ENCODE assay signal across 30 cellular contexts in genomic region chr5:143216211-143216610, GRCh38.
A peak's percentile ranks its signal among the peaks of the same experiment; 100 is the strongest.
DNase-seq lines count a peak whose midpoint lies in the region; ATAC-seq, FAIRE-seq and TF ChIP-seq lines count a peak whose summit lies in the region.
"Had no signal": no experiment of that assay in that cellular context is flagged by ENCODE, and none has a peak within 500 bp of the region (broad histone marks: within the 10 kb centered on the region; RNA-seq: fewer than 3 reads in every experiment).

No MANE protein-coding gene starts in this region.

- H3K9me1 ChIP-seq in K562 (ENCODE audit: control insufficient read depth, insufficient read depth, low read length) = no peaks in the 10 kb centered on the region

- H3K36me3 Mint-ChIP-seq in MCF 10A (ENCODE audit: insufficient read depth, unreplicated experiment) = peaks cover 7% of the 10 kb centered on the region
- peaks cover 28% of the 10 kb centered on the region for H3K36me3 Mint-ChIP-seq in stimulated activated effector memory CD8-positive, alpha-beta T cell treated with anti-CD3 and anti-CD28 coated beads, Interleukin-12 subunit alpha, Interleukin-12 subunit beta, amount 100 ng/mL, for 72 hours

- ATAC-seq in HG03175 (IDR thresholded peaks at IDR 0.05; ENCODE audit: unreplicated experiment) (peak; percentile 37), K562 (no peak), HG03342 (IDR thresholded peaks at IDR 0.05; ENCODE audit: unreplicated experiment) (no peak)
- ATAC-seq in stimulated activated effector memory CD8-positive, alpha-beta T cell treated with anti-CD3 and anti-CD28 coated beads, Interleukin-12 subunit alpha, Interleukin-12 subunit beta, amount 100 ng/mL, for 72 hours = no peak
- ATAC-seq: A549, body of pancreas had no signal

- H4K20me1 ChIP-seq in mammary epithelial cell (ENCODE audit: insufficient read depth, low read length) (no peaks in the 10 kb centered on the region), K562 (replicated peaks; ENCODE audit: control insufficient read depth, insufficient read depth, low read length) (no peaks in the 10 kb centered on the region)

- BruUV-seq in MCF 10A (replicated peaks; lab: Mats Ljungman, UMichigan) = no TSS peak
- BruUV-seq in mammary epithelial cell (replicated peaks; lab: Mats Ljungman, UMichigan) = no TSS peak
- BruUV-seq in K562 (replicated peaks; lab: Mats Ljungman, UMichigan) = no TSS peak

- no peaks in the 10 kb centered on the region for H3K27me3 ChIP-seq in mammary epithelial cell (ENCODE audit: insufficient read depth, low read length)
- H3K27me3 ChIP-seq in K562 (ENCODE audit: control insufficient read depth in 2 of 2, insufficient read depth in 2 of 2, low read length in 2 of 2) = no peaks in the 10 kb centered on the region
- no peaks in the 10 kb centered on the region for H3K27me3 ChIP-seq in thyroid gland
- H3K27me3 ChIP-seq: adrenal gland, body of pancreas, sigmoid colon, tibial artery had no signal

- H3K4me1 Mint-ChIP-seq in MCF 10A (ENCODE audit: insufficient read depth, unreplicated experiment) = peaks cover 34% of the 10 kb centered on the region
- H3K4me1 Mint-ChIP-seq in stimulated activated effector memory CD8-positive, alpha-beta T cell treated with anti-CD3 and anti-CD28 coated beads, Interleukin-12 subunit alpha, Interleukin-12 subunit beta, amount 100 ng/mL, for 72 hours = peaks cover 79% of the 10 kb centered on the region

- DNase-seq in MCF 10A (ENCODE audit: unreplicated experiment) = no peak
- DNase-seq in mammary epithelial cell = no peak
- no peak for DNase-seq in K562 (ENCODE audit: extremely low read depth in 1 of 4, low spot score in 3 of 4)
- no peak for DNase-seq in stimulated activated effector memory CD8-positive, alpha-beta T cell treated with anti-CD3 and anti-CD28 coated beads, Interleukin-12 subunit alpha, Interleukin-12 subunit beta, amount 100 ng/mL, for 72 hours (ENCODE audit: low spot score in 2 of 2)
- DNase-seq in thyroid gland = no peak
- DNase-seq in AML-193 (lab: John Stamatoyannopoulos, UW) = no peak
- DNase-seq: activated CD4-positive, alpha-beta T cell treated with anti-CD3 and anti-CD28 coated beads for 48 hours; activated CD8-positive, alpha-beta memory T cell treated with anti-CD3 and anti-CD28 coated beads for 24 hours; activated naive CD4-positive, alpha-beta T cell; activated T-cell treated with anti-CD3 and anti-CD28 coated beads, Interleukin-2, amount 50 U/mL, for 1 hour; adrenal gland; body of pancreas; DMS53; left ventricle myocardium inferior; NCI-H146; NCI-H446 treated with DMSO at 0.1 percent for 48 hours; posterior cingulate gyrus; SHP77; sigmoid colon; stimulated activated CD4-positive, alpha-beta T cell treated with anti-CD3 and anti-CD28 coated beads, Interleukin-4, amount 100 ng/mL, for 4 hours; stimulated activated naive CD4-positive, alpha-beta T cell treated with Interleukin-2 at 50 U/mL for 16 hours; tibial artery; WERI-Rb-1 had no signal

- no peaks in the 10 kb centered on the region for H3K79me2 ChIP-seq in mammary epithelial cell (ENCODE audit: insufficient read depth, low read length)
- H3K79me2 ChIP-seq in K562 (ENCODE audit: control insufficient read depth, insufficient read depth, low read length) = no peaks in the 10 kb centered on the region

- FAIRE-seq in K562 (lab: Jason Lieb, UNC) = no peak
- FAIRE-seq: A549, G401.6, islet of Langerhans had no signal

- in situ Hi-C loops in mammary epithelial cell (cut with MboI; ENCODE audit: low sequenced_read_pairs in 2 of 2) (no loop called here), K562 (cut with MboI) (no loop called here)

- intact Hi-C loops in MCF 10A (cut with micrococcal nuclease) (no loop called here), mammary epithelial cell (cut with micrococcal nuclease) (no loop called here), K562 (cut with micrococcal nuclease) (loop anchor here (2.0 to 10.0 kb wide), 2 partner anchors 187 to 369 kb away; partner anchors contain the start of gene NR3C1), thyroid gland (cut with DNase I) (no loop called here)

- CTCF ChIA-PET in MCF 10A (lab: Yijun Ruan, JAX) (interaction anchor here (0.6 kb wide), 1 partner anchor 10 kb away, joined by 3 read pairs; no protein-coding TSS in a partner anchor), mammary epithelial cell (lab: Charles Lee; ENCODE audit: low non-redundant PET) (no interaction called here), K562 (lab: Yijun Ruan, JAX; ENCODE audit: low intra/inter-chr PET ratio) (no interaction called here)

- no peaks in the 10 kb centered on the region for H3K36me3 ChIP-seq in mammary epithelial cell (ENCODE audit: insufficient read depth, low read length)
- H3K36me3 ChIP-seq in K562 (ENCODE audit: control insufficient read depth, insufficient read depth, low read length) = no peaks in the 10 kb centered on the region
- H3K36me3 ChIP-seq in thyroid gland = no peaks in the 10 kb centered on the region
- H3K36me3 ChIP-seq: adrenal gland, sigmoid colon, WERI-Rb-1 had no signal

- H3K9me3 ChIP-seq in mammary epithelial cell (replicated peaks; ENCODE audit: insufficient read depth, low read length) (no peaks in the 10 kb centered on the region), K562 (replicated peaks; ENCODE audit: control insufficient read depth, insufficient read depth, low read depth, low read length) (no peaks in the 10 kb centered on the region), thyroid gland (no peaks in the 10 kb centered on the region)
- H3K9me3 ChIP-seq: A549, adrenal gland, body of pancreas, left ventricle myocardium inferior, sigmoid colon, tibial artery had no signal

- POLR2A ChIA-PET in MCF 10A (lab: Yijun Ruan, JAX) = interaction anchor here (0.6 to 0.9 kb wide), 2 partner anchors 33 to 78 kb away, joined by 3 read pairs; no protein-coding TSS in a partner anchor
- POLR2A ChIA-PET in K562 (lab: Yijun Ruan, JAX) = no interaction called here

- no peak for TF ChIP-seq CTCF in MCF 10A (IDR thresholded peaks at IDR 0.05; ENCODE audit: unreplicated experiment)
- no peak for TF ChIP-seq CTCF in mammary epithelial cell (conservative IDR thresholded peaks at IDR 0.05 in 1 of 2, IDR thresholded peaks at IDR 0.05 in 1 of 2; ENCODE audit: extremely low read depth in 1 of 2, insufficient read depth in 1 of 2, low read depth in 1 of 2, low read length in 2 of 2)
- TF ChIP-seq CTCF in K562 (IDR thresholded peaks at IDR 0.05 in 2 of 3, conservative IDR thresholded peaks at IDR 0.05 in 1 of 3; ENCODE audit: insufficient read depth in 2 of 3, low read depth in 1 of 3, low read length in 3 of 3) = no peak
- TF ChIP-seq CTCF in thyroid gland (IDR thresholded peaks at IDR 0.05) = no peak

- WGBS in mammary epithelial cell (ENCODE audit: low coverage, missing lambda C conversion rate) = 83% methylated on average over 9 of the region's 9 CpGs
- 68% methylated on average over 9 of the region's 9 CpGs for WGBS in K562 (ENCODE audit: insufficient coverage, low coverage, missing lambda C conversion rate)
- 80 to 86% methylated on average over 9 of the region's 9 CpGs for WGBS in thyroid gland, 2 donors

- H3K9ac ChIP-seq in mammary epithelial cell (ENCODE audit: insufficient read depth, low read length) (no peak overlapping the region), K562 (ENCODE audit: insufficient read depth in 1 of 2, low read depth in 2 of 2, low read length in 2 of 2) (no peak overlapping the region)

- no peak for TF ChIP-seq RAD21 in K562 (CRISPR knock-in tag; conservative IDR thresholded peaks at IDR 0.05 in 1 of 2, IDR thresholded peaks at IDR 0.05 in 1 of 2)

- H3K27ac ChIP-seq in mammary epithelial cell (ENCODE audit: insufficient read depth, low read depth, low read length) (no peak overlapping the region), K562 (ENCODE audit: extremely low read depth, low read depth, low read length) (no peak overlapping the region), thyroid gland (no peak overlapping the region)
- H3K27ac ChIP-seq: adrenal gland, body of pancreas, left ventricle myocardium inferior, sigmoid colon, tibial artery, WERI-Rb-1 had no signal

- H3K27me3 Mint-ChIP-seq in MCF 10A (ENCODE audit: insufficient read depth, unreplicated experiment) = no peaks in the 10 kb centered on the region
- H3K27me3 Mint-ChIP-seq: B cell had no signal

- no peak overlapping the region for H3K4me3 Mint-ChIP-seq in MCF 10A (ENCODE audit: unreplicated experiment)
- H3K4me3 Mint-ChIP-seq in stimulated activated effector memory CD8-positive, alpha-beta T cell treated with anti-CD3 and anti-CD28 coated beads, Interleukin-12 subunit alpha, Interleukin-12 subunit beta, amount 100 ng/mL, for 72 hours = no peak overlapping the region
- H3K4me3 Mint-ChIP-seq: B cell; T-helper 2 cell treated with Interferon-gamma antibody and Interleukin-4, amounts not matched to agents 5 μg/mL and 100 μg/mL, for 36 hours had no signal

- no peak for TF ChIP-seq EP300 in K562 (IDR thresholded peaks at IDR 0.05; ENCODE audit: low read length)

- H3K9me3 Mint-ChIP-seq in MCF 10A (ENCODE audit: unreplicated experiment) = no peaks in the 10 kb centered on the region
- H3K9me3 Mint-ChIP-seq in stimulated activated effector memory CD8-positive, alpha-beta T cell treated with anti-CD3 and anti-CD28 coated beads, Interleukin-12 subunit alpha, Interleukin-12 subunit beta, amount 100 ng/mL, for 72 hours = no peaks in the 10 kb centered on the region
- H3K9me3 Mint-ChIP-seq: T-helper 2 cell treated with Interferon-gamma antibody and Interleukin-4, amounts not matched to agents 5 μg/mL and 100 μg/mL, for 36 hours had no signal

- H3K4me1 ChIP-seq in mammary epithelial cell (ENCODE audit: insufficient read depth, low read length) (peaks cover 6% of the 10 kb centered on the region), K562 (replicated peaks in 1 of 2; ENCODE audit: control insufficient read depth in 2 of 2, insufficient read depth in 2 of 2, low read length in 2 of 2) (peaks cover 33 to 64% of the 10 kb centered on the region in 2 experiments), thyroid gland (peaks cover 5 to 18% of the 10 kb centered on the region in 2 donors)
- H3K4me1 ChIP-seq: adrenal gland, body of pancreas had no signal

- dilution Hi-C loops in mammary epithelial cell (cut with HindIII; ENCODE audit: low sequenced_read_pairs) = no loop called here

- no peak for TF ChIP-seq POLR2A in K562 (conservative IDR thresholded peaks at IDR 0.05)
- no peak for TF ChIP-seq POLR2A in thyroid gland (IDR thresholded peaks at IDR 0.05)

- peak overlapping the region; percentile 75 for H3K27ac Mint-ChIP-seq in MCF 10A (ENCODE audit: low read depth, unreplicated experiment)
- H3K27ac Mint-ChIP-seq in stimulated activated effector memory CD8-positive, alpha-beta T cell treated with anti-CD3 and anti-CD28 coated beads, Interleukin-12 subunit alpha, Interleukin-12 subunit beta, amount 100 ng/mL, for 72 hours = peak overlapping the region; percentile 89
- H3K27ac Mint-ChIP-seq: B cell had no signal

- no peak overlapping the region for H3K4me2 ChIP-seq in mammary epithelial cell (ENCODE audit: insufficient read depth, low read depth, low read length)
- H3K4me2 ChIP-seq in K562 (ENCODE audit: insufficient read depth, low read length) = no peak overlapping the region

- no peak overlapping the region for H2AFZ ChIP-seq in mammary epithelial cell (ENCODE audit: low read depth, low read length)
- H2AFZ ChIP-seq in K562 (ENCODE audit: low read depth, low read length) = peak overlapping the region; percentile 84

- H3K4me3 ChIP-seq in mammary epithelial cell (replicated peaks in 1 of 3; ENCODE audit: insufficient read depth in 1 of 3, low read depth in 2 of 3, low read length in 3 of 3) = no peak overlapping the region
- H3K4me3 ChIP-seq in K562 = no peak overlapping the region
- H3K4me3 ChIP-seq in thyroid gland (replicated peaks in 1 of 3) = no peak overlapping the region
- H3K4me3 ChIP-seq: A549, adrenal gland, body of pancreas, left ventricle myocardium inferior, sigmoid colon, tibial artery had no signal
